Comparison of ENCODE assay signal across 9 cellular contexts in genomic region chr7:108114117-108114841, GRCh38. TPM values are rescaled to one million over a fixed set of nuclear protein-coding genes. Genes with fewer than 3 reads are reported as not detected.
DNase-seq lines count a peak whose midpoint lies in the region; ATAC-seq, FAIRE-seq and TF ChIP-seq lines count a peak whose summit lies in the region.
"Had no signal": no experiment of that assay in that cellular context is flagged by ENCODE, and none has a peak within 500 bp of the region (broad histone marks: within the 10 kb centered on the region; RNA-seq: fewer than 3 reads in every experiment).

No MANE protein-coding gene starts in this region.

- H3K4me1 Mint-ChIP-seq in astrocyte (ENCODE audit: low read depth, unreplicated experiment) (no peaks in the 10 kb centered on the region), nephron progenitor cell (no peaks in the 10 kb centered on the region)

- H3K4me3 Mint-ChIP-seq in astrocyte (ENCODE audit: unreplicated experiment) = no peak overlapping the region
- H3K4me3 Mint-ChIP-seq in nephron progenitor cell = no peak overlapping the region

- no peaks in the 10 kb centered on the region for H3K79me2 ChIP-seq in astrocyte (ENCODE audit: insufficient read depth, low read length)

- ATAC-seq in GM19395 (IDR thresholded peaks at IDR 0.05; ENCODE audit: unreplicated experiment) (peak; percentile 88), GM19452 (IDR thresholded peaks at IDR 0.05; ENCODE audit: unreplicated experiment) (no peak)

- H3K27ac Mint-ChIP-seq in astrocyte (ENCODE audit: unreplicated experiment) = no peak overlapping the region
- H3K27ac Mint-ChIP-seq in nephron progenitor cell = no peak overlapping the region

- H3K36me3 Mint-ChIP-seq in astrocyte (ENCODE audit: low read depth, unreplicated experiment) (no peaks in the 10 kb centered on the region), nephron progenitor cell (ENCODE audit: low read depth) (no peaks in the 10 kb centered on the region)

- H3K27me3 Mint-ChIP-seq in astrocyte (ENCODE audit: low read depth, unreplicated experiment) = peaks cover 3% of the 10 kb centered on the region
- peaks cover 10% of the 10 kb centered on the region for H3K27me3 Mint-ChIP-seq in nephron progenitor cell (ENCODE audit: low read depth, poor library complexity)

- no peaks in the 10 kb centered on the region for H4K20me1 ChIP-seq in astrocyte (ENCODE audit: insufficient read depth, low read length)

- H3K9me3 Mint-ChIP-seq in astrocyte (ENCODE audit: unreplicated experiment) (no peaks in the 10 kb centered on the region), nephron progenitor cell (no peaks in the 10 kb centered on the region)

- H3K9me3 ChIP-seq in astrocyte (ENCODE audit: insufficient read depth, low read depth, low read length) = no peaks in the 10 kb centered on the region

- TF ChIP-seq CTCF in astrocyte (IDR thresholded peaks at IDR 0.05; ENCODE audit: insufficient read depth, low read depth, low read length) (peak; percentile 31), nephron progenitor cell (IDR thresholded peaks at IDR 0.05) (peak; percentile 45)

- H3K4me1 ChIP-seq in astrocyte (ENCODE audit: insufficient read depth, low read length) = no peaks in the 10 kb centered on the region

- H3K36me3 ChIP-seq in astrocyte (ENCODE audit: insufficient read depth, low read length) = no peaks in the 10 kb centered on the region

- no peak overlapping the region for H3K27ac ChIP-seq in astrocyte (ENCODE audit: low read depth, low read length)

- H3K9ac ChIP-seq in astrocyte (ENCODE audit: low read length) = no peak overlapping the region

- DNase-seq in GDM1 (lab: John Stamatoyannopoulos, UW) = peak; percentile 26
- peak; percentile 71 for DNase-seq in HT-29 (ENCODE audit: low spot score)
- no peak for DNase-seq in astrocyte (ENCODE audit: low read depth)
- DNase-seq in nephron progenitor cell = no peak
- no peak for DNase-seq in T1000 (lab: John Stamatoyannopoulos, UW)
- no peak for DNase-seq in NCI-H1930 (lab: John Stamatoyannopoulos, UW)

- no peak overlapping the region for H2AFZ ChIP-seq in astrocyte (ENCODE audit: low read depth, low read length)

- FAIRE-seq in astrocyte (lab: Jason Lieb, UNC) = no peak
- FAIRE-seq: TTC549 had no signal

- no peak overlapping the region for H3K4me2 ChIP-seq in astrocyte (ENCODE audit: low read length)

- no peaks in the 10 kb centered on the region for H3K27me3 ChIP-seq in astrocyte (ENCODE audit: insufficient read depth, low read length)

- H3K4me3 ChIP-seq in astrocyte (ENCODE audit: insufficient read depth, low read depth, low read length) = no peak overlapping the region

RNA-seq across cellular contexts. Expression of gene LAMB4, which starts 15.9 kb away (rescaled TPM):
- total RNA-seq in HT-29 (2014; rRNA removed; shearing (Covaris generic)) = 0.03 TPM in 1 of 2 replicates, not detected in the other
- 0.16 and 0.41 TPM in 2 replicates for total RNA-seq in astrocyte

Comparison
In these comparisons a context has a peak if more than half of its experiments do, and no peak if none do; other contexts are left out.
1. DNase-seq: peak in GDM1 (single experiment) and HT-29 (single experiment); none in astrocyte (single experiment), nephron progenitor cell (single experiment), T1000 (single experiment) and NCI-H1930 (0 of 2).